ENCODE assay signal across 28 cellular contexts in genomic region chr9:35679766-35680330, GRCh38. TPM values are rescaled to one million over a fixed set of nuclear protein-coding genes. Genes with fewer than 3 reads are reported as not detected.
DNase-seq lines count a peak whose midpoint lies in the region; ATAC-seq, FAIRE-seq and TF ChIP-seq lines count a peak whose summit lies in the region.
"Had no signal": no experiment of that assay in that cellular context is flagged by ENCODE, and none has a peak within 500 bp of the region (broad histone marks: within the 10 kb centered on the region; RNA-seq: fewer than 3 reads in every experiment).

No MANE protein-coding gene starts in this region.

- H3K27ac ChIP-seq in OCI-LY7 (ENCODE audit: low read depth, low read length, poor library complexity, severe bottlenecking) = no peak overlapping the region
- H3K27ac ChIP-seq in stomach = peak overlapping the region; percentile 43 to 97 (median 92)
- H3K27ac ChIP-seq: BLaER1, body of pancreas, hepatocyte, lower lobe of right lung, SJSA1, thyroid gland had no signal

- no peaks in the 10 kb centered on the region for H3K79me2 ChIP-seq in OCI-LY7 (ENCODE audit: insufficient read depth, low read depth, low read length)
- H3K79me2 ChIP-seq: hepatocyte had no signal

- H3K4me1 ChIP-seq in OCI-LY7 (ENCODE audit: insufficient read depth, low read length, poor library complexity, severe bottlenecking) (peaks cover 30% of the 10 kb centered on the region), stomach (peaks cover 28 to 96% (median 64%) of the 10 kb centered on the region in 4 donors), Caco-2 (no peaks in the 10 kb centered on the region)
- H3K4me1 ChIP-seq: SJSA1 had no signal

- H3K36me3 Mint-ChIP-seq in memory B cell (no peaks in the 10 kb centered on the region), Caco-2 (ENCODE audit: insufficient read depth, unreplicated experiment) (no peaks in the 10 kb centered on the region)
- H3K36me3 Mint-ChIP-seq: natural killer cell had no signal

- no peaks in the 10 kb centered on the region for H4K20me1 ChIP-seq in OCI-LY7 (ENCODE audit: insufficient read depth, low read length)
- H4K20me1 ChIP-seq: BLaER1 had no signal

- TF ChIP-seq POLR2A in GM12891 (IDR thresholded peaks at IDR 0.05; ENCODE audit: low read depth, low read length) = no peak
- TF ChIP-seq POLR2A in stomach (IDR thresholded peaks at IDR 0.05) = no peak

- TF ChIP-seq CTCF in OCI-LY7 (conservative IDR thresholded peaks at IDR 0.05; ENCODE audit: low read length) (no peak), stomach (IDR thresholded peaks at IDR 0.05) (no peak), Caco-2 (IDR thresholded peaks at IDR 0.05; ENCODE audit: insufficient read depth in 1 of 2, low read depth in 1 of 2, low read length in 1 of 2, severe bottlenecking in 1 of 2, unreplicated experiment in 1 of 2) (no peak)

- H3K27me3 ChIP-seq in stomach = peaks cover 0 to 12% (median 0%) of the 10 kb centered on the region in 3 donors
- no peaks in the 10 kb centered on the region for H3K27me3 ChIP-seq in Caco-2 (replicated peaks; ENCODE audit: control insufficient read depth, insufficient read depth, low read length)
- H3K27me3 ChIP-seq: body of pancreas, hepatocyte, SJSA1, thyroid gland had no signal

- H3K9me3 ChIP-seq in OCI-LY7 (ENCODE audit: low read length) (no peaks in the 10 kb centered on the region), stomach (no peaks in the 10 kb centered on the region), Caco-2 (no peaks in the 10 kb centered on the region)
- H3K9me3 ChIP-seq: BLaER1, body of pancreas, lower lobe of right lung, SJSA1, thyroid gland had no signal

- H3K9me2 ChIP-seq in OCI-LY7 (ENCODE audit: insufficient read depth, low read length) = no peaks in the 10 kb centered on the region

- peak; percentile 31 for FAIRE-seq in GM12891 (lab: Jason Lieb, UNC)
- FAIRE-seq: endothelial cell of umbilical vein, HepG2 had no signal

- H2AFZ ChIP-seq in OCI-LY7 (ENCODE audit: low read length) = peak overlapping the region; percentile 24; the same call in 1 of the 2 replicates
- H2AFZ ChIP-seq: hepatocyte had no signal

- H3K4me3 Mint-ChIP-seq in memory B cell (peak overlapping the region; percentile 61), Caco-2 (ENCODE audit: unreplicated experiment) (no peak overlapping the region)
- H3K4me3 Mint-ChIP-seq: activated naive CD8-positive, alpha-beta T cell treated with anti-CD3 and anti-CD28 coated beads, Interleukin-2, amount 50 U/mL, for 24 hours; natural killer cell; T-cell had no signal

- POLR2A ChIA-PET in OCI-LY7 (lab: Charles Lee) (interaction anchor here (0.6 to 2.2 kb wide), 6 partner anchors 8 to 45 kb away, joined by 4 to 13 read pairs (median 7); partner anchors contain the start of gene ARHGEF39), Caco-2 (lab: Charles Lee) (interaction anchor here (1.2 kb wide), 1 partner anchor 22 kb away, joined by 3 read pairs; the partner anchor contains the start of genes CCDC107 and RMRP)

- H3K4me3 ChIP-seq in OCI-LY7 (ENCODE audit: low read depth, low read length, poor library complexity, severe bottlenecking) (peak overlapping the region; percentile 26), stomach (peak overlapping the region in 1 of 4 donors; percentile 6), Caco-2 (ENCODE audit: low read depth, low read length) (no peak overlapping the region)
- H3K4me3 ChIP-seq: BLaER1, body of pancreas, hepatocyte, lower lobe of right lung, SJSA1, thyroid gland had no signal

- TF ChIP-seq EP300 in stomach (IDR thresholded peaks at IDR 0.05) = no peak

- H3K4me1 Mint-ChIP-seq in memory B cell (peaks cover 37% of the 10 kb centered on the region), Caco-2 (ENCODE audit: low read depth, unreplicated experiment) (peaks cover 6% of the 10 kb centered on the region)

- peak overlapping the region; percentile 55 for H3K4me2 ChIP-seq in OCI-LY7 (ENCODE audit: low read length)
- H3K4me2 ChIP-seq: BLaER1, hepatocyte had no signal

- H3K9me3 Mint-ChIP-seq in memory B cell = no peaks in the 10 kb centered on the region
- no peaks in the 10 kb centered on the region for H3K9me3 Mint-ChIP-seq in Caco-2 (ENCODE audit: unreplicated experiment)
- H3K9me3 Mint-ChIP-seq: activated B cell treated with CpG ODN at 0.5 μM for 24 hours; activated naive CD8-positive, alpha-beta T cell treated with anti-CD3 and anti-CD28 coated beads, Interleukin-2, amount 50 U/mL, for 24 hours; natural killer cell; T-cell had no signal

- ATAC-seq in memory B cell (ENCODE audit: low read depth) = no peak
- ATAC-seq in GM21786 (IDR thresholded peaks at IDR 0.05; ENCODE audit: unreplicated experiment) = no peak
- ATAC-seq: activated naive CD8-positive, alpha-beta T cell treated with anti-CD3 and anti-CD28 coated beads, Interleukin-2, amount 50 U/mL, for 24 hours; body of pancreas; HepG2; lower lobe of right lung; natural killer cell; T-cell had no signal

- WGBS in stomach, 5 donors = 61 to 87% (median 78%) methylated on average over 8 of the region's 8 CpGs

- H3K36me3 ChIP-seq in OCI-LY7 (ENCODE audit: insufficient read depth, low read length) (no peaks in the 10 kb centered on the region), stomach (peaks cover 26 to 49% (median 29%) of the 10 kb centered on the region in 4 donors), Caco-2 (ENCODE audit: control insufficient read depth, insufficient read depth, low read length) (no peaks in the 10 kb centered on the region)

- H3K27me3 Mint-ChIP-seq in memory B cell (peaks cover 3% of the 10 kb centered on the region), Caco-2 (ENCODE audit: insufficient read depth, unreplicated experiment) (no peaks in the 10 kb centered on the region)

- CTCF ChIA-PET in OCI-LY7 (lab: Charles Lee; ENCODE audit: unreplicated experiment) = interaction anchor here (0.6 kb wide), 1 partner anchor 33 kb away, joined by 3 read pairs; no protein-coding TSS in a partner anchor
- CTCF ChIA-PET in Caco-2 (lab: Charles Lee) = no interaction called here

- no peak overlapping the region for H3K27ac Mint-ChIP-seq in memory B cell
- H3K27ac Mint-ChIP-seq in Caco-2 (ENCODE audit: unreplicated experiment) = no peak overlapping the region
- H3K27ac Mint-ChIP-seq: activated naive CD8-positive, alpha-beta T cell treated with anti-CD3 and anti-CD28 coated beads, Interleukin-2, amount 50 U/mL, for 24 hours; natural killer cell; T-cell had no signal

- DNase-seq in GM12891 (ENCODE audit: insufficient read length, low spot score) = no peak
- no peak for DNase-seq in OCI-LY7 (ENCODE audit: low spot score)
- DNase-seq in memory B cell (ENCODE audit: low spot score in 2 of 2) = no peak
- no peak for DNase-seq in stomach
- no peak for DNase-seq in Caco-2
- no peak for DNase-seq in activated CD8-positive, alpha-beta memory T cell treated with anti-CD3 and anti-CD28 coated beads, Interleukin-2, amount 50 U/mL, for 48 hours
- no peak for DNase-seq in cerebellum (ENCODE audit: low spot score)
- DNase-seq: activated B cell treated with CpG ODN at 0.5 μM for 24 hours; activated CD4-positive, alpha-beta T cell treated with anti-CD3 and anti-CD28 coated beads, Interleukin-2, amount 50 U/mL, for 4 hours; activated naive CD4-positive, alpha-beta T cell; activated naive CD8-positive, alpha-beta T cell treated with anti-CD3 and anti-CD28 coated beads, Interleukin-2, amount 50 U/mL, for 24 hours; body of pancreas; DMS153; Kasumi-1; lower lobe of right lung; natural killer cell; NCI-H1436; NCI-H345; stimulated activated naive CD4-positive, alpha-beta T cell treated with Interleukin-2 at 50 U/mL for 16 hours; T-cell; thyroid gland had no signal

- BruUV-seq in OCI-LY7 (replicated peaks; lab: Mats Ljungman, UMichigan) (no TSS peak), Caco-2 (replicated peaks; lab: Mats Ljungman, UMichigan) (no TSS peak)

- intact Hi-C loops in OCI-LY7 (cut with micrococcal nuclease; ENCODE audit: unreplicated experiment) = no loop called here
- intact Hi-C loops in stomach (cut with DNase I; ENCODE audit: low total_unique reads) = no loop called here
- intact Hi-C loops in Caco-2 (cut with micrococcal nuclease; ENCODE audit: unreplicated experiment) = no loop called here

TF ChIP-seq in GM12891, 5 proteins besides CTCF, POLR2A, EP300 and RAD21 (continues in another document):
- TF ChIP-seq POU2F2 (IDR thresholded peaks at IDR 0.05; ENCODE audit: low read depth, low read length) (no peak), SPI1 (IDR thresholded peaks at IDR 0.05; ENCODE audit: low read depth, low read length) (no peak), POLR2AphosphoS5 (IDR thresholded peaks at IDR 0.05; ENCODE audit: low read depth, low read length) (no peak), TAF1 (IDR thresholded peaks at IDR 0.05; ENCODE audit: low read depth, low read length) (no peak)

RNA-seq across cellular contexts. Expression of gene CA9, which starts 6.1 kb away (rescaled TPM):
- polyA plus RNA-seq in GM12891 (2012; ENCODE audit: low read depth, missing spikeins) = 0.27 TPM
- total RNA-seq in OCI-LY7 (2014; rRNA removed; shearing (Covaris generic)) = 0.10 and 0.16 TPM in 2 replicates
- not detected in 2 replicates for total RNA-seq in OCI-LY7 (2022)
- 100 to 1,000 TPM in 3 of 5 donors, 10 to 100 TPM in 1, 1 to 10 TPM in 1; 1.2 to 670 (median 161) TPM for total RNA-seq in stomach
- polyA plus RNA-seq in stomach = 100 to 1,000 TPM; 115 to 653 (median 541) TPM
- not detected in 2 replicates for total RNA-seq in Caco-2 (2022)
- not detected for total RNA-seq in cerebellum
- total RNA-seq: activated B cell treated with CpG ODN at 0.5 μM for 24 hours, endothelial cell of umbilical vein, G401, lower lobe of right lung, natural killer cell, SJSA1, thyroid gland had no signal

RNA-seq across cellular contexts. Expression of gene TPM2, which starts 9.9 kb away (rescaled TPM):
- polyA plus RNA-seq in GM12891 (2012; ENCODE audit: low read depth, missing spikeins) = 142 TPM
- total RNA-seq in OCI-LY7 (2014; rRNA removed; shearing (Covaris generic)) = 0.44 TPM in 1 of 2 replicates, not detected in the other
- total RNA-seq in OCI-LY7 (2022) (2.5 and 3.8 TPM in 2 replicates), stomach (1,000 to 10,000 TPM in 3 of 5 donors, 100 to 1,000 TPM in 2; 537 to 3,642 (median 1,228) TPM), Caco-2 (2022) (21.8 and 26.5 TPM in 2 replicates), cerebellum (10.6 TPM)
- 1,000 to 10,000 TPM in 1 of 3 donors, 100 to 1,000 TPM in 2; 460 to 2,257 (median 672) TPM for polyA plus RNA-seq in stomach

RNA-seq across cellular contexts. Expression of gene ARHGEF39, which starts 14.9 kb away (rescaled TPM):
- polyA plus RNA-seq in GM12891 (2012; ENCODE audit: low read depth, missing spikeins) = 7.9 TPM
- total RNA-seq in OCI-LY7 (2014; rRNA removed; shearing (Covaris generic)) = 22.7 and 30.8 TPM in 2 replicates
- 48.1 and 53.6 TPM in 2 replicates for total RNA-seq in OCI-LY7 (2022)
- 10 to 100 TPM in 3 of 5 donors, 1 to 10 TPM in 2; 1.8 to 58.3 (median 11.6) TPM for total RNA-seq in stomach
- polyA plus RNA-seq in stomach = 1 to 10 TPM; 2.8 to 4.3 (median 3.2) TPM
- 31.4 and 32.8 TPM in 2 replicates for total RNA-seq in Caco-2 (2022)
- 1.3 TPM for total RNA-seq in cerebellum

RNA-seq across cellular contexts. Expression of gene CCDC107, which starts 21.8 kb away (rescaled TPM):
- polyA plus RNA-seq in GM12891 (2012; ENCODE audit: low read depth, missing spikeins) = 14.3 TPM
- total RNA-seq in OCI-LY7 (2014; rRNA removed; shearing (Covaris generic)) = 16.5 and 20.3 TPM in 2 replicates
- total RNA-seq in OCI-LY7 (2022) (10.0 and 11.4 TPM in 2 replicates), stomach (100 to 1,000 TPM in 1 of 5 donors, 10 to 100 TPM in 4; 15.6 to 104 (median 28.1) TPM), Caco-2 (2022) (11.8 and 12.1 TPM in 2 replicates), cerebellum (8.9 TPM)
- polyA plus RNA-seq in stomach = 10 to 100 TPM; 58.8 to 86.4 (median 69.7) TPM

RNA-seq across cellular contexts. Expression of gene RMRP, which starts 22.0 kb away (rescaled TPM):
- polyA plus RNA-seq in GM12891 (2012; ENCODE audit: low read depth, missing spikeins) = 9.2 TPM
- total RNA-seq in OCI-LY7 (2014; rRNA removed; shearing (Covaris generic)) = 21,739 and 26,575 TPM in 2 replicates
- total RNA-seq in OCI-LY7 (2022) (4,033 and 12,624 TPM in 2 replicates), stomach (over 10,000 TPM in 4 of 5 donors, 1,000 to 10,000 TPM in 1; 1,379 to 137,340 (median 23,544) TPM), Caco-2 (2022) (10,161 and 10,726 TPM in 2 replicates), cerebellum (172,488 TPM)
- 10 to 100 TPM in 1 of 3 donors, not detected in 2; 64.3 TPM for polyA plus RNA-seq in stomach
- polyA plus RNA-seq: endothelial cell of umbilical vein, hepatocyte had no signal

Comparison
In these comparisons a context has a peak if more than half of its experiments do, and no peak if none do; other contexts are left out.
1. RNA of gene TPM2, which starts 9.9 kb away (total RNA-seq): 537 to 3,642 TPM in stomach; 21.8 to 26.5 TPM in Caco-2, 10.6 TPM in cerebellum (single experiment) and 0.44 to 3.8 TPM in OCI-LY7; every median in the first group is over 10 times any median in the second.